In the genomic region with DNA sequence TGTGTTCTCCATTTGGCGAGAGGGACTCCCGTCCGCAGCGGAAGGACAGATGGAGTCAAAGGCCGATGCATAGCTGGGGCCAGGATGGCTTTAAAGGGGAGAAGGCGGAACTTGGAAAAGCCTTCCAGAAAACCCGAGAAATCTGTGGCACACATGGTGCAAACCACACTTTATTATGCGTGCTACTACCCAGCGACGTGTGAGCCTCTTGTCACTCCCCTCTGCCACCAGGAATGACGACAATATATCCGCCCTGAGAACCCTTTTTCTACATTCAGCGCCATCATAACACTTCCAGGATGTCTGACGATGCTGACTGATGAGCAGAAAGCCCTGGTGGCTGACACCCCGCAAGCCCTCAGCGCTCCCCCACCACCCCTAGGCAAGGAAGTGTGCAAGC, we compare ENCODE assay signal across 10 cellular contexts. TPM values are rescaled to one million over a fixed set of nuclear protein-coding genes. Genes with fewer than 3 reads are reported as not detected.
DNase-seq lines count a peak whose midpoint lies in the region; ATAC-seq and TF ChIP-seq lines count a peak whose summit lies in the region.
"Had no signal": no experiment of that assay in that cellular context is flagged by ENCODE, and none has a peak within 500 bp of the region (broad histone marks: within the 10 kb centered on the region; RNA-seq: fewer than 3 reads in every experiment).

No MANE protein-coding gene starts in this region.

- in situ Hi-C loops in GM23248 (cut with MboI) = no loop called here

- TF ChIP-seq CTCF in SK-N-SH (IDR thresholded peaks at IDR 0.05) (no peak), hepatocyte (IDR thresholded peaks at IDR 0.05; ENCODE audit: poor library complexity) (no peak), mucosa of descending colon (IDR thresholded peaks at IDR 0.05) (no peak)

- ATAC-seq in SK-N-SH treated with all-trans-retinoic acid at 6 μM for 48 hours = no peak
- ATAC-seq in HG02759 (IDR thresholded peaks at IDR 0.05; ENCODE audit: unreplicated experiment) = no peak
- no peak for ATAC-seq in mucosa of descending colon

- H3K9ac ChIP-seq in SK-N-SH = no peak overlapping the region
- H3K9ac ChIP-seq in NT2/D1 (ENCODE audit: insufficient read length, low read depth) = peak overlapping the region; percentile 50
- H3K9ac ChIP-seq in skeletal muscle satellite cell (ENCODE audit: low read depth, low read length) = no peak overlapping the region
- H3K9ac ChIP-seq in GM23248 = no peak overlapping the region

- H3K79me2 ChIP-seq in SK-N-SH (ENCODE audit: insufficient read depth) (no peaks in the 10 kb centered on the region), hepatocyte (no peaks in the 10 kb centered on the region), GM23248 (ENCODE audit: insufficient read depth) (no peaks in the 10 kb centered on the region)

- DNase-seq in SK-N-SH = peak; percentile 8
- DNase-seq in NT2/D1 (ENCODE audit: low read depth, low spot score) = no peak
- DNase-seq in hepatocyte (ENCODE audit: low spot score) = no peak
- DNase-seq in GM23248 = no peak
- no peak for DNase-seq in mucosa of descending colon
- DNase-seq: activated CD4-positive, alpha-beta T cell treated with anti-CD3 and anti-CD28 coated beads for 4 hours; HCEC 1CT had no signal

- TF ChIP-seq RAD21 in SK-N-SH (IDR thresholded peaks at IDR 0.05; ENCODE audit: low read length) = no peak

- no peaks in the 10 kb centered on the region for H3F3A ChIP-seq in SK-N-SH (replicated peaks; ENCODE audit: insufficient read depth)
- H3F3A ChIP-seq in GM23248 (ENCODE audit: insufficient read depth) = no peaks in the 10 kb centered on the region

- H3K4me3 ChIP-seq in SK-N-SH (ENCODE audit: low read depth in 2 of 2, low read length in 1 of 2) = no peak overlapping the region
- H3K4me3 ChIP-seq in NT2/D1 (ENCODE audit: insufficient read length, low read depth) = peak overlapping the region; percentile 59
- peak overlapping the region; percentile 35 for H3K4me3 ChIP-seq in hepatocyte
- H3K4me3 ChIP-seq in skeletal muscle satellite cell (ENCODE audit: low read length) = no peak overlapping the region
- no peak overlapping the region for H3K4me3 ChIP-seq in GM23248
- H3K4me3 ChIP-seq in mucosa of descending colon = no peak overlapping the region

- POLR2A ChIA-PET in SK-N-SH (lab: Yijun Ruan, JAX) = no interaction called here

- H3K4me1 ChIP-seq in SK-N-SH (ENCODE audit: control insufficient read depth in 1 of 2, insufficient read depth in 2 of 2, low read depth in 1 of 2, low read length in 1 of 2) (no peaks in the 10 kb centered on the region), NT2/D1 (ENCODE audit: insufficient read depth, insufficient read length) (no peaks in the 10 kb centered on the region), hepatocyte (ENCODE audit: insufficient read depth) (peaks cover 16% of the 10 kb centered on the region), skeletal muscle satellite cell (ENCODE audit: control insufficient read depth, insufficient read depth, low read length) (peaks cover 13% of the 10 kb centered on the region), GM23248 (ENCODE audit: insufficient read depth) (no peaks in the 10 kb centered on the region), mucosa of descending colon (ENCODE audit: low read depth) (peaks cover 9% of the 10 kb centered on the region)

- H3K4me2 ChIP-seq in SK-N-SH (no peak overlapping the region), hepatocyte (peak overlapping the region; percentile 77), skeletal muscle satellite cell (ENCODE audit: low read length) (peak overlapping the region; percentile 70), GM23248 (ENCODE audit: unreplicated experiment) (no peak overlapping the region)

- 7% methylated on average over 16 of the region's 16 CpGs for WGBS in SK-N-SH (ENCODE audit: low lambda C conversion rate)
- WGBS in hepatocyte (ENCODE audit: low lambda C conversion rate, missing lambda C conversion rate) = 20% methylated on average over 16 of the region's 16 CpGs
- WGBS in GM23248 (ENCODE audit: low coverage in 1 of 2, low lambda C conversion rate in 2 of 2, missing lambda C conversion rate in 2 of 2), 2 experiments = 24 to 26% methylated on average over 15 to 16 of the region's 16 CpGs

- H3K36me3 ChIP-seq in SK-N-SH (replicated peaks in 1 of 2; ENCODE audit: control insufficient read depth in 1 of 2, insufficient read depth in 2 of 2, low read length in 1 of 2) (no peaks in the 10 kb centered on the region), NT2/D1 (ENCODE audit: insufficient read depth, insufficient read length, low read length) (no peaks in the 10 kb centered on the region), hepatocyte (replicated peaks; ENCODE audit: insufficient read depth, low read depth) (no peaks in the 10 kb centered on the region), skeletal muscle satellite cell (ENCODE audit: insufficient read depth, low read length) (no peaks in the 10 kb centered on the region), GM23248 (ENCODE audit: low read depth) (no peaks in the 10 kb centered on the region), mucosa of descending colon (ENCODE audit: low read depth) (no peaks in the 10 kb centered on the region)

- H3K9me2 ChIP-seq in SK-N-SH (no peaks in the 10 kb centered on the region), hepatocyte (replicated peaks; ENCODE audit: insufficient read depth) (no peaks in the 10 kb centered on the region), GM23248 (ENCODE audit: insufficient read depth) (no peaks in the 10 kb centered on the region)

- no peak overlapping the region for H3K27ac ChIP-seq in SK-N-SH (ENCODE audit: low read depth in 2 of 2, low read length in 1 of 2)
- no peak overlapping the region for H3K27ac ChIP-seq in hepatocyte
- no peak overlapping the region for H3K27ac ChIP-seq in GM23248

- CTCF ChIA-PET in SK-N-SH (lab: Yijun Ruan, JAX) = interaction anchor here (1.2 to 2.0 kb wide), 2 partner anchors 14 to 60 kb away, joined by 3 to 7 read pairs; no protein-coding TSS in a partner anchor

- TF ChIP-seq EP300 in SK-N-SH (IDR thresholded peaks at IDR 0.05; ENCODE audit: borderline replicate concordance in 1 of 2, low read depth in 1 of 2, low read length in 1 of 2) = no peak

- H2AFZ ChIP-seq in SK-N-SH (ENCODE audit: low read depth) (no peak overlapping the region), hepatocyte (peak overlapping the region; percentile 63), GM23248 (no peak overlapping the region)

- no peaks in the 10 kb centered on the region for H4K20me1 ChIP-seq in SK-N-SH (ENCODE audit: insufficient read depth)
- no peaks in the 10 kb centered on the region for H4K20me1 ChIP-seq in hepatocyte (ENCODE audit: insufficient read depth, poor library complexity, severe bottlenecking)
- H4K20me1 ChIP-seq in GM23248 (ENCODE audit: insufficient read depth) = no peaks in the 10 kb centered on the region

- H3K27me3 ChIP-seq in SK-N-SH (ENCODE audit: insufficient read depth) = peaks cover 30% of the 10 kb centered on the region; the same call in 1 of the 2 replicates
- peaks cover 14% of the 10 kb centered on the region for H3K27me3 ChIP-seq in NT2/D1 (ENCODE audit: insufficient read depth, insufficient read length)
- peaks cover 89% of the 10 kb centered on the region for H3K27me3 ChIP-seq in hepatocyte
- H3K27me3 ChIP-seq in skeletal muscle satellite cell (ENCODE audit: control insufficient read depth, insufficient read depth, low read length) = peaks cover 65% of the 10 kb centered on the region
- peaks cover 64% of the 10 kb centered on the region for H3K27me3 ChIP-seq in GM23248 (replicated peaks; ENCODE audit: insufficient read depth)

- H3K9me3 ChIP-seq in SK-N-SH (no peaks in the 10 kb centered on the region), NT2/D1 (ENCODE audit: insufficient read depth, low read length) (no peaks in the 10 kb centered on the region; the same call in 1 of the 2 replicates), hepatocyte (ENCODE audit: low read depth) (no peaks in the 10 kb centered on the region), skeletal muscle satellite cell (replicated peaks; ENCODE audit: low read length) (no peaks in the 10 kb centered on the region), GM23248 (ENCODE audit: low read depth) (no peaks in the 10 kb centered on the region), mucosa of descending colon (no peaks in the 10 kb centered on the region)

- intact Hi-C loops in mucosa of descending colon (cut with DNase I, micrococcal nuclease) = no loop called here

TF ChIP-seq in SK-N-SH, 30 proteins besides CTCF, POLR2A, EP300 and RAD21 (continues in another document):
- TF ChIP-seq YY1 (IDR thresholded peaks at IDR 0.05; ENCODE audit: low read depth) (no peak), NRF1 (IDR thresholded peaks at IDR 0.05; ENCODE audit: low read depth, low read length) (no peak)

TF ChIP-seq in SK-N-SH treated with all-trans-retinoic acid at 6 μM for 48 hours, 23 proteins besides CTCF, POLR2A, EP300 and RAD21 (continues in another document):
- TF ChIP-seq TOX (CRISPR knock-in tag; IDR thresholded peaks at IDR 0.05; ENCODE audit: borderline replicate concordance) = no peak

RNA-seq across cellular contexts. Expression of a gene that starts 0.7 kb away (rescaled TPM):
- not detected in 2 replicates for polyA plus RNA-seq in SK-N-SH (2012; rRNA removed)
- polyA plus RNA-seq in SK-N-SH (2012; cell fraction: cytosol; rRNA removed) = not detected in 2 replicates
- not detected in 2 replicates for polyA plus RNA-seq in SK-N-SH (2012; cell fraction: nucleus; rRNA removed)
- total RNA-seq in hepatocyte = 0.32 and 1.7 TPM in 2 replicates
- polyA plus RNA-seq in hepatocyte = 0.01 and 0.12 TPM in 2 replicates
- not detected in 2 replicates for total RNA-seq in skeletal muscle satellite cell (2012; rRNA removed)
- total RNA-seq in GM23248 (2014; rRNA removed; shearing (Covaris generic)) = not detected in 2 replicates
- not detected in 2 replicates for polyA plus RNA-seq in GM23248 (2016; fragmentation: Nextera tagmentation; extraction: Ambion mirVana)
- 1 to 10 TPM in 2 of 3 donors, under 1 TPM in 1; 0.58 to 9.6 (median 1.1) TPM for total RNA-seq in mucosa of descending colon

RNA-seq across cellular contexts. Expression of a gene that starts 57.9 kb away (rescaled TPM):
- 64.8 and 84.6 TPM in 2 replicates for polyA plus RNA-seq in SK-N-SH (2012; rRNA removed)
- 64.8 and 70.2 TPM in 2 replicates for polyA plus RNA-seq in SK-N-SH (2012; cell fraction: cytosol; rRNA removed)
- 43.5 and 93.7 TPM in 2 replicates for polyA plus RNA-seq in SK-N-SH (2012; cell fraction: nucleus; rRNA removed)
- 63.9 and 67.3 TPM in 2 replicates for total RNA-seq in hepatocyte
- 54.4 and 60.0 TPM in 2 replicates for polyA plus RNA-seq in hepatocyte
- total RNA-seq in skeletal muscle satellite cell (2012; rRNA removed) = 56.6 and 77.3 TPM in 2 replicates
- 84.7 and 84.8 TPM in 2 replicates for total RNA-seq in GM23248 (2014; rRNA removed; shearing (Covaris generic))
- polyA plus RNA-seq in GM23248 (2016; fragmentation: Nextera tagmentation; extraction: Ambion mirVana) = 72.0 and 81.7 TPM in 2 replicates
- total RNA-seq in mucosa of descending colon = 10 to 100 TPM; 58.1 to 69.4 (median 63.1) TPM

Comparison
In these comparisons a context has a peak if more than half of its experiments do, and no peak if none do; other contexts are left out.
1. H3K4me2 ChIP-seq: peak in hepatocyte (single experiment) and skeletal muscle satellite cell (single experiment); none in SK-N-SH (single experiment) and GM23248 (single experiment).
2. H3K4me3 ChIP-seq: peak in NT2/D1 (single experiment) and hepatocyte (single experiment); none in SK-N-SH (0 of 2), skeletal muscle satellite cell (single experiment), GM23248 (single experiment) and mucosa of descending colon (single experiment).